ENCODE assay signal across 9 cellular contexts in the genomic region with DNA sequence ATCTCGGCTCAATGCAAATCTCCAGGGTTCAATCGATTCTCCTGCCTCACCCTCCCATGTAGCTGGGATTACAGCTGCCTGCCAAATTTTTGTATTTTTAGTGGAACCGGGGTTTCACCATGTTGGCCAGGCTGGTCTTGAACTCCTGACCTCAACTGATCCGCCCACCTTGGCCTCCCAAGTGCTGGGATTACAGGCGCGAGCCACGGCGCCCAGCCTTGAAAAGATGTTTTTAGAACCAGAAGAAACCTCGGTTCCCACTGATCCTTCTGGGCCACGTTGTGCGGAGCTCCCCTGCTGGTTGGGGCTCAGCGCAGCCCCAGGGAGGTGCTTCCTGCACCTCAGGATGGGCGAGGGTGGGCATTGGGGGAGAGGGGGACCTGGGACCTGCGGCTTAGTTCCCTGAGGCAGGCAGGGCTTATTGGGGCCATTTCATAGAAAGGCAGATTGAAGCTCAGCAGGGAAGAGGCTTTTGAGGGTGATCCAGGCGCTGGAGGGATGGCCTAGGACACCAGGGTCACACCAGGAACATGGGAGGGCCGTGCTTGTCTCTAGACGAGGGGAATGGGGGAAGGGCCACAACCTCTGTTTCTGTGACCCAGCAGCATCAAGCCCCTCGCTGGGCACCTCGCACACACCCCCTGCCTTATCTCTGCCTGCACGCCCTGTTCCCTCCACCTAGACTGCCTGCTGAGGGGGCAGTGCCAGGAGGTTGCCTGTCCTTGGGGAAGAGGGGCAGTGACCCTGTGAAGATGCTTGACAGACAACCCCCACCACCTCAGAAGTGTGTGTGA. TPM values are rescaled to one million over a fixed set of nuclear protein-coding genes. Genes with fewer than 3 reads are reported as not detected.
A peak's percentile ranks its signal among the peaks of the same experiment; 100 is the strongest.
DNase-seq lines count a peak whose midpoint lies in the region; ATAC-seq and TF ChIP-seq lines count a peak whose summit lies in the region.
"Had no signal": no experiment of that assay in that cellular context is flagged by ENCODE, and none has a peak within 500 bp of the region (broad histone marks: within the 10 kb centered on the region; RNA-seq: fewer than 3 reads in every experiment).

No MANE protein-coding gene starts in this region.

- H3K4me1 Mint-ChIP-seq in GM23338, result peaks cover 15% of the 10 kb centered on the region

- no peak overlapping the region for H3K4me3 ChIP-seq in GM23338
- peak overlapping the region; percentile 28 for H3K4me3 ChIP-seq in skeletal muscle satellite cell (ENCODE audit: low read length)

- H3F3A ChIP-seq in GM23338 (replicated peaks; ENCODE audit: low read depth), result 0 out of 2 replicates have a peak, but pooled peaks cover 10% of the 10 kb centered on the region

- H3K27me3 Mint-ChIP-seq in GM23338 (ENCODE audit: insufficient read depth, low read depth, poor library complexity), result peaks cover 4% of the 10 kb centered on the region

- H3K4me1 ChIP-seq in GM23338 (ENCODE audit: insufficient read depth), result peaks cover 20% of the 10 kb centered on the region
- peaks cover 23% of the 10 kb centered on the region for H3K4me1 ChIP-seq in skeletal muscle satellite cell (ENCODE audit: control insufficient read depth, insufficient read depth, low read length)

- intact Hi-C loops in left ventricle myocardium superior (cut with micrococcal nuclease), result no loop called here

- peaks cover 4% of the 10 kb centered on the region; the same call in 1 of the 3 replicates for H3K9me3 Mint-ChIP-seq in GM23338

- no peaks in the 10 kb centered on the region for H3K79me2 ChIP-seq in GM23338 (replicated peaks; ENCODE audit: insufficient read depth)

- H4K20me1 ChIP-seq in GM23338 (replicated peaks; ENCODE audit: insufficient read depth), result no peaks in the 10 kb centered on the region

- H3K4me2 ChIP-seq in GM23338 (peak overlapping the region; percentile 27), skeletal muscle satellite cell (ENCODE audit: low read length) (peak overlapping the region; percentile 73)

- no peaks in the 10 kb centered on the region for H3K9me2 ChIP-seq in GM23338 (ENCODE audit: insufficient read depth)

- no peak overlapping the region for H2AFZ ChIP-seq in GM23338

- no peak overlapping the region for H3K4me3 Mint-ChIP-seq in GM23338

- peak overlapping the region; percentile 81; the same call in 1 of the 2 replicates for H3K27ac ChIP-seq in GM23338 (ENCODE audit: low read depth)

- peak; percentile 70 for ATAC-seq in GM23338
- ATAC-seq in left ventricle myocardium superior, result peak; percentile 3
- ATAC-seq in HG03520 (IDR thresholded peaks at IDR 0.05; ENCODE audit: unreplicated experiment), result no peak
- no peak for ATAC-seq in HG02642 (IDR thresholded peaks at IDR 0.05; ENCODE audit: poor library complexity, unreplicated experiment)

- no peaks in the 10 kb centered on the region for H3K9me3 ChIP-seq in skeletal muscle satellite cell (replicated peaks; ENCODE audit: low read length)

- H3K27ac Mint-ChIP-seq in GM23338, result 0 out of 2 replicates have a peak overlapping the region, but pooled peaks have one; percentile 40

- peak overlapping the region; percentile 57 for H3K9ac ChIP-seq in skeletal muscle satellite cell (ENCODE audit: low read depth, low read length)

- DNase-seq in GM23338 (ENCODE audit: low spot score) (peak; percentile 29), left ventricle myocardium superior (no peak), 8988T (no peak), amniotic stem cell (lab: John Stamatoyannopoulos, UW) (no peak)
- peak; percentile 64 for DNase-seq in activated CD8-positive, alpha-beta memory T cell treated with anti-CD3 and anti-CD28 coated beads, Interleukin-2, amount 50 U/mL, for 48 hours
- DNase-seq: NCI-H2081 had no signal

- H3K36me3 ChIP-seq in GM23338 (ENCODE audit: insufficient read depth) (no peaks in the 10 kb centered on the region), skeletal muscle satellite cell (ENCODE audit: insufficient read depth, low read length) (peaks cover 39% of the 10 kb centered on the region)

- TF ChIP-seq CTCF in GM23338 (conservative IDR thresholded peaks at IDR 0.05; ENCODE audit: low read depth in 2 of 2), result 0 out of 4 replicates have a peak, but pooled peaks of 1 of the 2 experiments have one; percentile 5

- H3K27me3 ChIP-seq in GM23338 (ENCODE audit: insufficient read depth), result no peaks in the 10 kb centered on the region
- H3K27me3 ChIP-seq in skeletal muscle satellite cell (ENCODE audit: control insufficient read depth, insufficient read depth, low read length), result no peaks in the 10 kb centered on the region

- H3K36me3 Mint-ChIP-seq in GM23338 (ENCODE audit: low read depth), result peaks cover 24% of the 10 kb centered on the region; the same call in 2 of the 3 replicates

TF ChIP-seq in GM23338, 12 proteins besides CTCF, POLR2A, EP300 and RAD21 (continues in another document):
- TF ChIP-seq EZH2phosphoT487 (IDR thresholded peaks at IDR 0.05; ENCODE audit: unreplicated experiment), result no peak
- TF ChIP-seq, protein P1, sequence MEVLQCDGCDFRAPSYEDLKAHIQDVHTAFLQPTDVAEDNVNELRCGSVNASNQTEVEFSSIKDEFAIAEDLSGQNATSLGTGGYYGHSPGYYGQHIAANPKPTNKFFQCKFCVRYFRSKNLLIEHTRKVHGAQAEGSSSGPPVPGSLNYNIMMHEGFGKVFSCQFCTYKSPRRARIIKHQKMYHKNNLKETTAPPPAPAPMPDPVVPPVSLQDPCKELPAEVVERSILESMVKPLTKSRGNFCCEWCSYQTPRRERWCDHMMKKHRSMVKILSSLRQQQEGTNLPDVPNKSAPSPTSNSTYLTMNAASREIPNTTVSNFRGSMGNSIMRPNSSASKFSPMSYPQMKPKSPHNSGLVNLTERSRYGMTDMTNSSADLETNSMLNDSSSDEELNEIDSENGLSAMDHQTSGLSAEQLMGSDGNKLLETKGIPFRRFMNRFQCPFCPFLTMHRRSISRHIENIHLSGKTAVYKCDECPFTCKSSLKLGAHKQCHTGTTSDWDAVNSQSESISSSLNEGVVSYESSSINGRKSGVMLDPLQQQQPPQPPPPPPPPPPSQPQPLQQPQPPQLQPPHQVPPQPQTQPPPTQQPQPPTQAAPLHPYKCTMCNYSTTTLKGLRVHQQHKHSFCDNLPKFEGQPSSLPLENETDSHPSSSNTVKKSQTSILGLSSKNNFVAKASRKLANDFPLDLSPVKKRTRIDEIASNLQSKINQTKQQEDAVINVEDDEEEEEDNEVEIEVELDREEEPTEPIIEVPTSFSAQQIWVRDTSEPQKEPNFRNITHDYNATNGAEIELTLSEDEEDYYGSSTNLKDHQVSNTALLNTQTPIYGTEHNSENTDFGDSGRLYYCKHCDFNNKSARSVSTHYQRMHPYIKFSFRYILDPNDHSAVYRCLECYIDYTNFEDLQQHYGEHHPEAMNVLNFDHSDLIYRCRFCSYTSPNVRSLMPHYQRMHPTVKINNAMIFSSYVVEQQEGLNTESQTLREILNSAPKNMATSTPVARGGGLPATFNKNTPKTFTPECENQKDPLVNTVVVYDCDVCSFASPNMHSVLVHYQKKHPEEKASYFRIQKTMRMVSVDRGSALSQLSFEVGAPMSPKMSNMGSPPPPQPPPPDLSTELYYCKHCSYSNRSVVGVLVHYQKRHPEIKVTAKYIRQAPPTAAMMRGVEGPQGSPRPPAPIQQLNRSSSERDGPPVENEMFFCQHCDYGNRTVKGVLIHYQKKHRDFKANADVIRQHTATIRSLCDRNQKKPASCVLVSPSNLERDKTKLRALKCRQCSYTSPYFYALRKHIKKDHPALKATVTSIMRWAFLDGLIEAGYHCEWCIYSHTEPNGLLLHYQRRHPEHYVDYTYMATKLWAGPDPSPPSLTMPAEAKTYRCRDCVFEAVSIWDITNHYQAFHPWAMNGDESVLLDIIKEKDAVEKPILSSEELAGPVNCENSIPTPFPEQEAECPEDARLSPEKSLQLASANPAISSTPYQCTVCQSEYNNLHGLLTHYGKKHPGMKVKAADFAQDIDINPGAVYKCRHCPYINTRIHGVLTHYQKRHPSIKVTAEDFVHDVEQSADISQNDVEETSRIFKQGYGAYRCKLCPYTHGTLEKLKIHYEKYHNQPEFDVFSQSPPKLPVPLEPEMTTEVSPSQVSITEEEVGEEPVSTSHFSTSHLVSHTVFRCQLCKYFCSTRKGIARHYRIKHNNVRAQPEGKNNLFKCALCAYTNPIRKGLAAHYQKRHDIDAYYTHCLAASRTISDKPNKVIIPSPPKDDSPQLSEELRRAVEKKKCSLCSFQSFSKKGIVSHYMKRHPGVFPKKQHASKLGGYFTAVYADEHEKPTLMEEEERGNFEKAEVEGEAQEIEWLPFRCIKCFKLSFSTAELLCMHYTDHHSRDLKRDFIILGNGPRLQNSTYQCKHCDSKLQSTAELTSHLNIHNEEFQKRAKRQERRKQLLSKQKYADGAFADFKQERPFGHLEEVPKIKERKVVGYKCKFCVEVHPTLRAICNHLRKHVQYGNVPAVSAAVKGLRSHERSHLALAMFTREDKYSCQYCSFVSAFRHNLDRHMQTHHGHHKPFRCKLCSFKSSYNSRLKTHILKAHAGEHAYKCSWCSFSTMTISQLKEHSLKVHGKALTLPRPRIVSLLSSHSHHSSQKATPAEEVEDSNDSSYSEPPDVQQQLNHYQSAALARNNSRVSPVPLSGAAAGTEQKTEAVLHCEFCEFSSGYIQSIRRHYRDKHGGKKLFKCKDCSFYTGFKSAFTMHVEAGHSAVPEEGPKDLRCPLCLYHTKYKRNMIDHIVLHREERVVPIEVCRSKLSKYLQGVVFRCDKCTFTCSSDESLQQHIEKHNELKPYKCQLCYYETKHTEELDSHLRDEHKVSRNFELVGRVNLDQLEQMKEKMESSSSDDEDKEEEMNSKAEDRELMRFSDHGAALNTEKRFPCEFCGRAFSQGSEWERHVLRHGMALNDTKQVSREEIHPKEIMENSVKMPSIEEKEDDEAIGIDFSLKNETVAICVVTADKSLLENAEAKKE (CRISPR knock-in tag; IDR thresholded peaks at IDR 0.05), result no peak
- TF ChIP-seq ZNF114 (CRISPR knock-in tag; IDR thresholded peaks at IDR 0.05), result no peak

RNA-seq across cellular contexts. Expression of a gene that starts 6.3 kb away (rescaled TPM):
- total RNA-seq in GM23338 (2014; rRNA removed; shearing (Covaris generic)), result 126 and 144 TPM in 2 replicates
- 119 and 126 TPM in 2 replicates for polyA plus RNA-seq in GM23338 (2016; fragmentation: Nextera tagmentation; extraction: Ambion mirVana)
- total RNA-seq in left ventricle myocardium superior, result 228 TPM
- 109 and 111 TPM in 2 replicates for total RNA-seq in skeletal muscle satellite cell (2012; rRNA removed)

RNA-seq across cellular contexts. Expression of a gene that starts 44.4 kb away (rescaled TPM):
- 29.9 and 43.9 TPM in 2 replicates for total RNA-seq in GM23338 (2014; rRNA removed; shearing (Covaris generic))
- polyA plus RNA-seq in GM23338 (2016; fragmentation: Nextera tagmentation; extraction: Ambion mirVana), result 15.2 and 22.2 TPM in 2 replicates
- 25.6 TPM for total RNA-seq in left ventricle myocardium superior
- total RNA-seq in skeletal muscle satellite cell (2012; rRNA removed), result 16.4 and 30.4 TPM in 2 replicates

Comparison
In these comparisons a context has a peak if more than half of its experiments do, and no peak if none do; other contexts are left out.
1. ATAC-seq: peak in GM23338 (single experiment) and left ventricle myocardium superior (single experiment); none in HG03520 (single experiment) and HG02642 (single experiment).
2. DNase-seq: peak in GM23338 (single experiment) and activated CD8-positive, alpha-beta memory T cell treated with anti-CD3 and anti-CD28 coated beads, Interleukin-2, amount 50 U/mL, for 48 hours (single experiment); none in left ventricle myocardium superior (single experiment), 8988T (single experiment) and amniotic stem cell (single experiment).